In genomic region chr22:30373331-30374325, GRCh38 we compare ENCODE assay signal across 15 cellular contexts.
"Had no signal": no experiment of that assay in that cellular context is flagged by ENCODE, and none has a peak within 500 bp of the region (broad histone marks: within the 10 kb centered on the region; RNA-seq: fewer than 3 reads in every experiment).

No MANE protein-coding gene starts in this region.

- H3K27me3 Mint-ChIP-seq: activated CD4-positive, alpha-beta memory T cell treated with anti-CD3 and anti-CD28 coated beads, Interleukin-2, amount 10 ng/mL, durations not matched to agents 7 days and 5 days; activated naive CD8-positive, alpha-beta T cell treated with anti-CD3 and anti-CD28 coated beads for 36 hours; stimulated activated naive B cell treated with anti-CD40 and anti-IgM and Interleukin-4, amounts not matched to agents 10 μg/mL and 1 μg/mL and 100 μg/mL, for 72 hours had no signal

- H3K9me3 Mint-ChIP-seq: activated CD4-positive, alpha-beta memory T cell treated with anti-CD3 and anti-CD28 coated beads, Interleukin-2, amount 10 ng/mL, durations not matched to agents 7 days and 5 days; activated naive CD8-positive, alpha-beta T cell treated with anti-CD3 and anti-CD28 coated beads for 36 hours; stimulated activated naive B cell treated with anti-CD40 and anti-IgM and Interleukin-4, amounts not matched to agents 10 μg/mL and 1 μg/mL and 100 μg/mL, for 72 hours had no signal

- ATAC-seq: stimulated activated naive B cell treated with anti-CD40 and anti-IgM and Interleukin-4, amounts not matched to agents 10 μg/mL and 1 μg/mL and 100 μg/mL, for 72 hours had no signal

- H3K9me3 ChIP-seq: breast epithelium, heart left ventricle, left ventricle myocardium inferior, transverse colon had no signal

- H3K4me2 ChIP-seq: smooth muscle cell had no signal

- H3K27me3 ChIP-seq: breast epithelium, heart left ventricle, transverse colon had no signal

- FAIRE-seq: colon, islet of Langerhans had no signal

- H3K4me3 ChIP-seq: breast epithelium, heart left ventricle, left ventricle myocardium inferior, smooth muscle cell, transverse colon had no signal

- H3K36me3 Mint-ChIP-seq: activated naive CD8-positive, alpha-beta T cell treated with anti-CD3 and anti-CD28 coated beads for 36 hours had no signal

- H3K4me3 Mint-ChIP-seq: activated CD4-positive, alpha-beta memory T cell treated with anti-CD3 and anti-CD28 coated beads, Interleukin-2, amount 10 ng/mL, durations not matched to agents 7 days and 5 days; activated naive CD8-positive, alpha-beta T cell treated with anti-CD3 and anti-CD28 coated beads for 36 hours; stimulated activated naive B cell treated with anti-CD40 and anti-IgM and Interleukin-4, amounts not matched to agents 10 μg/mL and 1 μg/mL and 100 μg/mL, for 72 hours had no signal

- DNase-seq: activated CD4-positive, alpha-beta memory T cell treated with anti-CD3 and anti-CD28 coated beads, Interleukin-2, amount 10 ng/mL, durations not matched to agents 7 days and 5 days; activated CD4-positive, CD25-positive, alpha-beta regulatory T cell treated with anti-CD3 and anti-CD28 coated beads, Interleukin-2, amount 50 U/mL, for 72 hours; activated gamma-delta T cell treated with Interleukin-2 at 50 U/mL for 16 hours; activated naive CD8-positive, alpha-beta T cell treated with anti-CD3 and anti-CD28 coated beads for 36 hours; activated T-cell treated with anti-CD3 and anti-CD28 coated beads, Interleukin-2, amount 50 U/mL, for 48 hours; foreskin melanocyte; heart left ventricle; left ventricle myocardium inferior; mesendoderm; stimulated activated naive B cell treated with anti-CD40 and anti-IgM and Interleukin-4, amounts not matched to agents 10 μg/mL and 1 μg/mL and 100 μg/mL, for 72 hours; transverse colon had no signal

- H3K4me1 Mint-ChIP-seq: activated CD4-positive, alpha-beta memory T cell treated with anti-CD3 and anti-CD28 coated beads, Interleukin-2, amount 10 ng/mL, durations not matched to agents 7 days and 5 days; activated naive CD8-positive, alpha-beta T cell treated with anti-CD3 and anti-CD28 coated beads for 36 hours; stimulated activated naive B cell treated with anti-CD40 and anti-IgM and Interleukin-4, amounts not matched to agents 10 μg/mL and 1 μg/mL and 100 μg/mL, for 72 hours had no signal

- H3K36me3 ChIP-seq: breast epithelium, left ventricle myocardium inferior, transverse colon had no signal

- H3K27ac ChIP-seq: breast epithelium, heart left ventricle, left ventricle myocardium inferior, transverse colon had no signal

- H3K4me1 ChIP-seq: breast epithelium, left ventricle myocardium inferior, transverse colon had no signal

- H3K27ac Mint-ChIP-seq: activated CD4-positive, alpha-beta memory T cell treated with anti-CD3 and anti-CD28 coated beads, Interleukin-2, amount 10 ng/mL, durations not matched to agents 7 days and 5 days; activated naive CD8-positive, alpha-beta T cell treated with anti-CD3 and anti-CD28 coated beads for 36 hours; stimulated activated naive B cell treated with anti-CD40 and anti-IgM and Interleukin-4, amounts not matched to agents 10 μg/mL and 1 μg/mL and 100 μg/mL, for 72 hours had no signal
